Comparison of ENCODE assay signal across 12 cellular contexts in the genomic region with DNA sequence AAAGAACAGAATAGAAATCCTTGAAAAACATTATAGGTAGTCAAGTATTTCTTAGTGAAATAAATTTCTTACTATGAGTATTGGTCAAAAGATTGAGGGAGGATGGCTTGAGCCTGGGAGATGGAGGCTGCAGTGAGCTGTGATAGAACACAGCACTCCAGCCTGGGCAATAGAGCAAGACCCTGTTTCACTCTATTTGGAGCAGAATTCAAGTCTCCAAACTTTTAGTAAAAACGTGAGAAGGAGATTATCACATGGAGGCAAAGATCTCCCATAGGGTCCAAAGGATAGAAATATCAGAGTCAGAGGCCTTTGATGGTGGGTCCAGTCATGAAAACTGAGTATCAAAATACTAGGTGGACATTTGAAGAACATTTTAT. TPM values are rescaled to one million over a fixed set of nuclear protein-coding genes. Genes with fewer than 3 reads are reported as not detected.
DNase-seq lines count a peak whose midpoint lies in the region; ATAC-seq and TF ChIP-seq lines count a peak whose summit lies in the region.
"Had no signal": no experiment of that assay in that cellular context is flagged by ENCODE, and none has a peak within 500 bp of the region (broad histone marks: within the 10 kb centered on the region; RNA-seq: fewer than 3 reads in every experiment).

No MANE protein-coding gene starts in this region.

- no peaks in the 10 kb centered on the region for H3K27me3 ChIP-seq in CD4-positive, alpha-beta T cell (ENCODE audit: control insufficient read depth, insufficient read depth, low read length)
- H3K27me3 ChIP-seq in HUES6 (ENCODE audit: control insufficient read depth, insufficient read depth, low read length), result no peaks in the 10 kb centered on the region
- no peaks in the 10 kb centered on the region for H3K27me3 ChIP-seq in prostate gland (replicated peaks; ENCODE audit: insufficient read depth)

- H3K36me3 ChIP-seq in HUES6 (ENCODE audit: control insufficient read depth, insufficient read depth, low read length) (peaks cover 5% of the 10 kb centered on the region), prostate gland (no peaks in the 10 kb centered on the region)

- H3K4me1 Mint-ChIP-seq in CD4-positive, alpha-beta T cell (ENCODE audit: low read depth), result peaks cover 22% of the 10 kb centered on the region
- H3K4me1 Mint-ChIP-seq in brain, result peaks cover 34% of the 10 kb centered on the region
- peaks cover 45 to 46% of the 10 kb centered on the region in 2 donors for H3K4me1 Mint-ChIP-seq in natural killer cell

- TF ChIP-seq CTCF in CD4-positive, alpha-beta T cell (IDR thresholded peaks at IDR 0.05), result no peak
- TF ChIP-seq CTCF in brain (conservative IDR thresholded peaks at IDR 0.05) (no peak), natural killer cell (IDR thresholded peaks at IDR 0.05) (no peak), prostate gland (IDR thresholded peaks at IDR 0.05) (no peak)

- H3K9ac ChIP-seq in HUES6 (ENCODE audit: low read length), result no peak overlapping the region
- H3K9ac ChIP-seq: KMS-11 had no signal

- intact Hi-C loops in CD4-positive, alpha-beta T cell (cut with DNase I, micrococcal nuclease), result loop anchor here (2.0 to 10.0 kb wide), 4 partner anchors 183 to 670 kb away; partner anchors contain the start of genes METTL4 (in 1 of the 2) and NDC80 (in 1 of the 2)
- intact Hi-C loops in natural killer cell (cut with micrococcal nuclease), result loop anchor here (5.0 kb wide), 1 partner anchor 263 kb away; no protein-coding TSS in a partner anchor
- intact Hi-C loops in prostate gland (cut with DNase I), result loop anchor here (5.0 kb wide), 3 partner anchors 93 to 313 kb away; no protein-coding TSS in a partner anchor

- ATAC-seq in CD4-positive, alpha-beta T cell (ENCODE audit: poor library complexity), result no peak
- ATAC-seq in natural killer cell, result no peak
- ATAC-seq in GM21576 (IDR thresholded peaks at IDR 0.05; ENCODE audit: unreplicated experiment), result no peak

- no peaks in the 10 kb centered on the region for H3K9me3 Mint-ChIP-seq in CD4-positive, alpha-beta T cell
- peaks cover 9 to 20% (median 14%) of the 10 kb centered on the region in 5 experiments for H3K9me3 Mint-ChIP-seq in brain
- H3K9me3 Mint-ChIP-seq in natural killer cell, result no peaks in the 10 kb centered on the region

- H3K27me3 Mint-ChIP-seq in CD4-positive, alpha-beta T cell, result no peaks in the 10 kb centered on the region
- peaks cover 9% of the 10 kb centered on the region for H3K27me3 Mint-ChIP-seq in brain
- H3K27me3 Mint-ChIP-seq in natural killer cell (ENCODE audit: low read depth in 2 of 2), result no peaks in the 10 kb centered on the region

- POLR2A ChIA-PET in CD4-positive, alpha-beta T cell (lab: Charles Lee), result interaction anchor here (0.7 to 9.2 kb wide), 11 partner anchors 11 to 349 kb away, joined by 3 to 286 read pairs (median 4); partner anchors contain the start of genes MYL12B and TGIF1

- peak overlapping the region; percentile 100 for H3K27ac Mint-ChIP-seq in CD4-positive, alpha-beta T cell
- H3K27ac Mint-ChIP-seq in brain (peak overlapping the region in 1 of 5 experiments; percentile 98), natural killer cell (peak overlapping the region; percentile 88)

- H3K4me1 ChIP-seq in HUES6 (ENCODE audit: control insufficient read depth, insufficient read depth, low read length) (peaks cover 1% of the 10 kb centered on the region; the same call in 1 of the 2 replicates), prostate gland (replicated peaks) (no peaks in the 10 kb centered on the region)

- no peak overlapping the region for H3K27ac ChIP-seq in CD4-positive, alpha-beta T cell (ENCODE audit: low read depth, low read length)
- H3K27ac ChIP-seq in HUES6 (ENCODE audit: low read depth, low read length) (no peak overlapping the region), prostate gland (no peak overlapping the region)
- H3K27ac ChIP-seq: KMS-11 had no signal

- CTCF ChIA-PET in CD4-positive, alpha-beta T cell (lab: Charles Lee), result interaction anchor here (0.9 to 2.8 kb wide), 15 partner anchors 11 to 421 kb away, joined by 3 to 24 read pairs (median 5); no protein-coding TSS in a partner anchor

- H3K4me3 ChIP-seq in HUES6 (ENCODE audit: low read depth, low read length) (peak overlapping the region; percentile 78), prostate gland (no peak overlapping the region)

- no peak for TF ChIP-seq POLR2A in prostate gland (IDR thresholded peaks at IDR 0.05)

- peaks cover 42% of the 10 kb centered on the region for H3K36me3 Mint-ChIP-seq in CD4-positive, alpha-beta T cell (ENCODE audit: low read depth)
- H3K36me3 Mint-ChIP-seq in brain, result peaks cover 13% of the 10 kb centered on the region
- no peaks in the 10 kb centered on the region for H3K36me3 Mint-ChIP-seq in natural killer cell

- no peak for DNase-seq in CD4-positive, alpha-beta T cell
- DNase-seq in natural killer cell, result no peak
- DNase-seq in NCI-H2029 treated with DMSO at 0.1 percent for 48 hours (lab: John Stamatoyannopoulos, UW), result no peak
- no peak for DNase-seq in CD1c-positive myeloid dendritic cell (ENCODE audit: extremely low spot score)
- no peak for DNase-seq in prostate gland (ENCODE audit: low spot score)
- DNase-seq: dermis blood vessel endothelial cell; EL; stimulated activated CD4-positive, alpha-beta T cell treated with anti-CD3 and anti-CD28 coated beads, Interleukin-12 subunit alpha, Interleukin-12 subunit beta, amount 100 ng/mL, for 4 hours had no signal

- 76% methylated on average over 1 of the region's 1 CpG for WGBS in prostate gland

- H3K4me3 Mint-ChIP-seq in CD4-positive, alpha-beta T cell, result peak overlapping the region; percentile 75
- H3K4me3 Mint-ChIP-seq in brain (peak overlapping the region in 3 of 5 experiments; percentile 71 to 93 (median 91)), natural killer cell (peak overlapping the region; percentile 98)

- no peaks in the 10 kb centered on the region for H3K9me3 ChIP-seq in CD4-positive, alpha-beta T cell (ENCODE audit: control insufficient read depth, low read length)
- H3K9me3 ChIP-seq in HUES6 (ENCODE audit: control insufficient read depth, insufficient read depth, low read depth, low read length), result peaks cover 24% of the 10 kb centered on the region
- no peaks in the 10 kb centered on the region for H3K9me3 ChIP-seq in prostate gland

RNA-seq across cellular contexts. Expression of gene MYL12A, which starts 2.4 kb away (rescaled TPM):
- total RNA-seq in CD4-positive, alpha-beta T cell, result 100 to 1,000 TPM; 188 to 190 TPM
- 89.2 TPM for polyA plus RNA-seq in brain (ENCODE audit: insufficient read depth, low read depth, low replicate concordance)
- total RNA-seq in natural killer cell (100 to 1,000 TPM; 532 to 652 (median 572) TPM), prostate gland (100 to 1,000 TPM; 245 to 267 TPM)

RNA-seq across cellular contexts. Expression of gene MYL12B, which starts 16.8 kb away (rescaled TPM):
- total RNA-seq in CD4-positive, alpha-beta T cell, result 100 to 1,000 TPM; 128 to 133 TPM
- polyA plus RNA-seq in brain (ENCODE audit: insufficient read depth, low read depth, low replicate concordance), result 210 TPM
- total RNA-seq in natural killer cell, result 100 to 1,000 TPM; 204 to 214 (median 210) TPM
- total RNA-seq in prostate gland, result 100 to 1,000 TPM; 254 to 310 TPM

RNA-seq across cellular contexts. Expression of gene MYOM1, which starts 25.4 kb away (rescaled TPM):
- total RNA-seq in CD4-positive, alpha-beta T cell, result 1 to 10 TPM in 1 of 2 experiments, under 1 TPM in 1; 0.74 to 1.5 TPM
- 3.1 TPM for polyA plus RNA-seq in brain (ENCODE audit: insufficient read depth, low read depth, low replicate concordance)
- 1 to 10 TPM; 1.7 to 5.8 (median 3.0) TPM for total RNA-seq in natural killer cell
- 1 to 10 TPM; 6.1 to 6.5 TPM for total RNA-seq in prostate gland
